ENCODE assay signal across 1 cellular context in the genomic region with DNA sequence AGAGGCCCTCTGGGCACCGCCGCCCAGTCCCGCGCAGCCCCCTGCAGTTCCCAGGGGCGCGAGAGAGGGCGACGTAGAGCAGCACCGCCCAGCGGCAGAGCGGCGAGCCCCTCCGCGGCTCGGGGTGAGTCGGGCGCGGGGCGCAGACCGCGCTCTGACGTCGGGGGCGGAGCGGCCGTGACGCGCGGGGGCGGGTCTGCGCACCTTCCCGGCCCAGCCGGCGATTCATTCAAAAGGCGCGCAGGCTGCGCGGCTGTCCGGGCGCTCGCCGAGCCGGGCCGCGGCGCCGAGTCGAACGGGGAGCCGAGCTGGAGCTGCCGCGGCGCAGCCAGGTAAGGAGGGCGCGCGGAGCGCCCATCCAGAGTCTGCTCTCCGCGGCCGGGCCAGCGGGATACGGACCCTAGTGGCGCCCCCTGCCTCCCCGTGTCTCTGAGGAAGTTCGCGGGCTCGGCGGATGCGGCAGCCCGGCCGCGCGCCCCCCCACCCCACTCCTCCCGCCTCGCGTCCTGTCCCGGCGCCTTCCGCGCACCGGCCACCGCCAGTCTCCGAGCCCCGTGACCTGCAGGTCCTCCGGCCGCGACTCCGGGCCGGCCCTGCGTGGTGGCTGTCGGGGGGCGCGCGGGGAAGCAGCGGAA.
A peak's percentile ranks its signal among the peaks of the same experiment; 100 is the strongest.
TF ChIP-seq lines count a peak whose summit lies in the region.

A gene with protein sequence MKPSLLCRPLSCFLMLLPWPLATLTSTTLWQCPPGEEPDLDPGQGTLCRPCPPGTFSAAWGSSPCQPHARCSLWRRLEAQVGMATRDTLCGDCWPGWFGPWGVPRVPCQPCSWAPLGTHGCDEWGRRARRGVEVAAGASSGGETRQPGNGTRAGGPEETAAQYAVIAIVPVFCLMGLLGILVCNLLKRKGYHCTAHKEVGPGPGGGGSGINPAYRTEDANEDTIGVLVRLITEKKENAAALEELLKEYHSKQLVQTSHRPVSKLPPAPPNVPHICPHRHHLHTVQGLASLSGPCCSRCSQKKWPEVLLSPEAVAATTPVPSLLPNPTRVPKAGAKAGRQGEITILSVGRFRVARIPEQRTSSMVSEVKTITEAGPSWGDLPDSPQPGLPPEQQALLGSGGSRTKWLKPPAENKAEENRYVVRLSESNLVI (plus strand): TSS at position 232 of the 635 bp plus-strand sequence. CDS start 12,738 bp downstream, outside the sequence.

TF ChIP-seq in K562, 482 proteins besides CTCF, POLR2A, EP300 and RAD21 (continued from another document and continues in another):
- TF ChIP-seq ZNF165 (CRISPR knock-in tag; IDR thresholded peaks at IDR 0.05; ENCODE audit: borderline replicate concordance) = no peak
- TF ChIP-seq, protein P1, sequence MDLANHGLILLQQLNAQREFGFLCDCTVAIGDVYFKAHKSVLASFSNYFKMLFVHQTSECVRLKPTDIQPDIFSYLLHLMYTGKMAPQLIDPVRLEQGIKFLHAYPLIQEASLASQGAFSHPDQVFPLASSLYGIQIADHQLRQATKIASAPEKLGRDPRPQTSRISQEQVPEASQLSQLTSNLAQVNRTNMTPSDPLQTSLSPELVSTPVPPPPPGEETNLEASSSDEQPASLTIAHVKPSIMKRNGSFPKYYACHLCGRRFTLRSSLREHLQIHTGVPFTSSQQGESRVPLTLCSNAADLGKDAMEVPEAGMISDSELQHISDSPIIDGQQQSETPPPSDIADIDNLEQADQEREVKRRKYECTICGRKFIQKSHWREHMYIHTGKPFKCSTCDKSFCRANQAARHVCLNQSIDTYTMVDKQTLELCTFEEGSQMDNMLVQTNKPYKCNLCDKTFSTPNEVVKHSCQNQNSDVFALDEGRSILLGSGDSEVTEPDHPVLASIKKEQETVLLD (IDR thresholded peaks at IDR 0.05) = no peak
- no peak for TF ChIP-seq MYBL2 (IDR thresholded peaks at IDR 0.05; ENCODE audit: low read depth)
- TF ChIP-seq MYBL2 (CRISPR knock-in tag; IDR thresholded peaks at IDR 0.05; ENCODE audit: borderline replicate concordance) = no peak
- TF ChIP-seq XRCC3 (IDR thresholded peaks at IDR 0.05) = no peak
- TF ChIP-seq DMBX1 (CRISPR knock-in tag; IDR thresholded peaks at IDR 0.05; ENCODE audit: borderline replicate concordance) = no peak
- no peak for TF ChIP-seq TRIM24 (IDR thresholded peaks at IDR 0.05)
- TF ChIP-seq TGIF2 (CRISPR knock-in tag; IDR thresholded peaks at IDR 0.05) = peak; percentile 72; the same call in 1 of the 2 replicates
- TF ChIP-seq RB1 (IDR thresholded peaks at IDR 0.05; ENCODE audit: low read depth) = peak; percentile 92
- TF ChIP-seq, protein P2, sequence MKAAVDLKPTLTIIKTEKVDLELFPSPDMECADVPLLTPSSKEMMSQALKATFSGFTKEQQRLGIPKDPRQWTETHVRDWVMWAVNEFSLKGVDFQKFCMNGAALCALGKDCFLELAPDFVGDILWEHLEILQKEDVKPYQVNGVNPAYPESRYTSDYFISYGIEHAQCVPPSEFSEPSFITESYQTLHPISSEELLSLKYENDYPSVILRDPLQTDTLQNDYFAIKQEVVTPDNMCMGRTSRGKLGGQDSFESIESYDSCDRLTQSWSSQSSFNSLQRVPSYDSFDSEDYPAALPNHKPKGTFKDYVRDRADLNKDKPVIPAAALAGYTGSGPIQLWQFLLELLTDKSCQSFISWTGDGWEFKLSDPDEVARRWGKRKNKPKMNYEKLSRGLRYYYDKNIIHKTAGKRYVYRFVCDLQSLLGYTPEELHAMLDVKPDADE (conservative IDR thresholded peaks at IDR 0.05; ENCODE audit: control insufficient read depth, low read depth, low read length) = peak; percentile 64; the same call in 1 of the 2 replicates
- 0 out of 2 replicates have a peak, but pooled peaks have one; percentile 11 for TF ChIP-seq CBX5 (IDR thresholded peaks at IDR 0.05; ENCODE audit: borderline replicate concordance, low read depth)
- TF ChIP-seq ZNF239 (CRISPR knock-in tag; IDR thresholded peaks at IDR 0.05) = no peak
- TF ChIP-seq CHD2 (IDR thresholded peaks at IDR 0.05; ENCODE audit: low read depth, low read length) = no peak
- TF ChIP-seq ZC3H4 (CRISPR knock-in tag; IDR thresholded peaks at IDR 0.05; ENCODE audit: borderline replicate concordance) = peak; percentile 78; the same call in 1 of the 2 replicates
- TF ChIP-seq, protein P3, sequence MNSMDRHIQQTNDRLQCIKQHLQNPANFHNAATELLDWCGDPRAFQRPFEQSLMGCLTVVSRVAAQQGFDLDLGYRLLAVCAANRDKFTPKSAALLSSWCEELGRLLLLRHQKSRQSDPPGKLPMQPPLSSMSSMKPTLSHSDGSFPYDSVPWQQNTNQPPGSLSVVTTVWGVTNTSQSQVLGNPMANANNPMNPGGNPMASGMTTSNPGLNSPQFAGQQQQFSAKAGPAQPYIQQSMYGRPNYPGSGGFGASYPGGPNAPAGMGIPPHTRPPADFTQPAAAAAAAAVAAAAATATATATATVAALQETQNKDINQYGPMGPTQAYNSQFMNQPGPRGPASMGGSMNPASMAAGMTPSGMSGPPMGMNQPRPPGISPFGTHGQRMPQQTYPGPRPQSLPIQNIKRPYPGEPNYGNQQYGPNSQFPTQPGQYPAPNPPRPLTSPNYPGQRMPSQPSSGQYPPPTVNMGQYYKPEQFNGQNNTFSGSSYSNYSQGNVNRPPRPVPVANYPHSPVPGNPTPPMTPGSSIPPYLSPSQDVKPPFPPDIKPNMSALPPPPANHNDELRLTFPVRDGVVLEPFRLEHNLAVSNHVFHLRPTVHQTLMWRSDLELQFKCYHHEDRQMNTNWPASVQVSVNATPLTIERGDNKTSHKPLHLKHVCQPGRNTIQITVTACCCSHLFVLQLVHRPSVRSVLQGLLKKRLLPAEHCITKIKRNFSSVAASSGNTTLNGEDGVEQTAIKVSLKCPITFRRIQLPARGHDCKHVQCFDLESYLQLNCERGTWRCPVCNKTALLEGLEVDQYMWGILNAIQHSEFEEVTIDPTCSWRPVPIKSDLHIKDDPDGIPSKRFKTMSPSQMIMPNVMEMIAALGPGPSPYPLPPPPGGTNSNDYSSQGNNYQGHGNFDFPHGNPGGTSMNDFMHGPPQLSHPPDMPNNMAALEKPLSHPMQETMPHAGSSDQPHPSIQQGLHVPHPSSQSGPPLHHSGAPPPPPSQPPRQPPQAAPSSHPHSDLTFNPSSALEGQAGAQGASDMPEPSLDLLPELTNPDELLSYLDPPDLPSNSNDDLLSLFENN (IDR thresholded peaks at IDR 0.05; ENCODE audit: low read depth in 2 of 2, low read length in 2 of 2) = 0 out of 4 replicates have a peak, but pooled peaks of 1 of the 2 experiments have one; percentile 70
- no peak for TF ChIP-seq SIRT6 (IDR thresholded peaks at IDR 0.05; ENCODE audit: low read depth, low read length)
- no peak for TF ChIP-seq ZNF583 (CRISPR knock-in tag; IDR thresholded peaks at IDR 0.05)
- TF ChIP-seq ZNF175 (CRISPR knock-in tag; IDR thresholded peaks at IDR 0.05; ENCODE audit: low read depth) = no peak
- TF ChIP-seq, protein P4, sequence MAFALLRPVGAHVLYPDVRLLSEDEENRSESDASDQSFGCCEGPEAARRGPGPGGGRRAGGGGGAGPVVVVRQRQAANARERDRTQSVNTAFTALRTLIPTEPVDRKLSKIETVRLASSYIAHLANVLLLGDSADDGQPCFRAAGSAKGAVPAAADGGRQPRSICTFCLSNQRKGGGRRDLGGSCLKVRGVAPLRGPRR (CRISPR knock-in tag; IDR thresholded peaks at IDR 0.05) = no peak
- TF ChIP-seq RUNX1 (IDR thresholded peaks at IDR 0.05; ENCODE audit: low read depth) = no peak
- TF ChIP-seq, protein P5, sequence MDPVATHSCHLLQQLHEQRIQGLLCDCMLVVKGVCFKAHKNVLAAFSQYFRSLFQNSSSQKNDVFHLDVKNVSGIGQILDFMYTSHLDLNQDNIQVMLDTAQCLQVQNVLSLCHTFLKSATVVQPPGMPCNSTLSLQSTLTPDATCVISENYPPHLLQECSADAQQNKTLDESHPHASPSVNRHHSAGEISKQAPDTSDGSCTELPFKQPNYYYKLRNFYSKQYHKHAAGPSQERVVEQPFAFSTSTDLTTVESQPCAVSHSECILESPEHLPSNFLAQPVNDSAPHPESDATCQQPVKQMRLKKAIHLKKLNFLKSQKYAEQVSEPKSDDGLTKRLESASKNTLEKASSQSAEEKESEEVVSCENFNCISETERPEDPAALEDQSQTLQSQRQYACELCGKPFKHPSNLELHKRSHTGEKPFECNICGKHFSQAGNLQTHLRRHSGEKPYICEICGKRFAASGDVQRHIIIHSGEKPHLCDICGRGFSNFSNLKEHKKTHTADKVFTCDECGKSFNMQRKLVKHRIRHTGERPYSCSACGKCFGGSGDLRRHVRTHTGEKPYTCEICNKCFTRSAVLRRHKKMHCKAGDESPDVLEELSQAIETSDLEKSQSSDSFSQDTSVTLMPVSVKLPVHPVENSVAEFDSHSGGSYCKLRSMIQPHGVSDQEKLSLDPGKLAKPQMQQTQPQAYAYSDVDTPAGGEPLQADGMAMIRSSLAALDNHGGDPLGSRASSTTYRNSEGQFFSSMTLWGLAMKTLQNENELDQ (CRISPR knock-in tag; IDR thresholded peaks at IDR 0.05; ENCODE audit: borderline replicate concordance) = no peak
- TF ChIP-seq CBX8 (IDR thresholded peaks at IDR 0.05; ENCODE audit: borderline replicate concordance, extremely low read depth, low read depth, low read length, poor library complexity, severe bottlenecking) = no peak
- TF ChIP-seq SRSF3 (IDR thresholded peaks at IDR 0.05; ENCODE audit: insufficient read depth, low read length) = no peak
- TF ChIP-seq RBM34 (IDR thresholded peaks at IDR 0.05; ENCODE audit: borderline replicate concordance, insufficient read depth, low read length) = no peak
- no peak for TF ChIP-seq ZNF431 (CRISPR knock-in tag; IDR thresholded peaks at IDR 0.05)
- no peak; a peak in 1 of 4 replicates for TF ChIP-seq TBL1XR1 (IDR thresholded peaks at IDR 0.05; ENCODE audit: low read length in 2 of 2)
- peak; percentile 46; the same call in 1 of the 2 replicates for TF ChIP-seq HCFC1 (IDR thresholded peaks at IDR 0.05; ENCODE audit: low read depth, low read length)
- no peak for TF ChIP-seq ZNF780A (CRISPR knock-in tag; IDR thresholded peaks at IDR 0.05)
- no peak for TF ChIP-seq ZNF408 (CRISPR knock-in tag; IDR thresholded peaks at IDR 0.05; ENCODE audit: low read depth)
- no peak for TF ChIP-seq ZNF140 (CRISPR knock-in tag; IDR thresholded peaks at IDR 0.05)
- TF ChIP-seq FOXM1 (IDR thresholded peaks at IDR 0.05; ENCODE audit: low read depth) = no peak
- TF ChIP-seq FOXM1 (CRISPR knock-in tag; IDR thresholded peaks at IDR 0.05; ENCODE audit: low read depth) = peak; percentile 19; the same call in 1 of the 2 replicates
- peak; percentile 80; the same call in 1 of the 2 replicates for TF ChIP-seq PHF8 (IDR thresholded peaks at IDR 0.05; ENCODE audit: borderline replicate concordance, low read length)
- no peak for TF ChIP-seq ASH1L (IDR thresholded peaks at IDR 0.05; ENCODE audit: borderline replicate concordance, low read depth, partially characterized antibody)
- TF ChIP-seq, protein P6, sequence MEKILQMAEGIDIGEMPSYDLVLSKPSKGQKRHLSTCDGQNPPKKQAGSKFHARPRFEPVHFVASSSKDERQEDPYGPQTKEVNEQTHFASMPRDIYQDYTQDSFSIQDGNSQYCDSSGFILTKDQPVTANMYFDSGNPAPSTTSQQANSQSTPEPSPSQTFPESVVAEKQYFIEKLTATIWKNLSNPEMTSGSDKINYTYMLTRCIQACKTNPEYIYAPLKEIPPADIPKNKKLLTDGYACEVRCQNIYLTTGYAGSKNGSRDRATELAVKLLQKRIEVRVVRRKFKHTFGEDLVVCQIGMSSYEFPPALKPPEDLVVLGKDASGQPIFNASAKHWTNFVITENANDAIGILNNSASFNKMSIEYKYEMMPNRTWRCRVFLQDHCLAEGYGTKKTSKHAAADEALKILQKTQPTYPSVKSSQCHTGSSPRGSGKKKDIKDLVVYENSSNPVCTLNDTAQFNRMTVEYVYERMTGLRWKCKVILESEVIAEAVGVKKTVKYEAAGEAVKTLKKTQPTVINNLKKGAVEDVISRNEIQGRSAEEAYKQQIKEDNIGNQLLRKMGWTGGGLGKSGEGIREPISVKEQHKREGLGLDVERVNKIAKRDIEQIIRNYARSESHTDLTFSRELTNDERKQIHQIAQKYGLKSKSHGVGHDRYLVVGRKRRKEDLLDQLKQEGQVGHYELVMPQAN (IDR thresholded peaks at IDR 0.05; ENCODE audit: borderline replicate concordance) = no peak
- TF ChIP-seq, protein P7, sequence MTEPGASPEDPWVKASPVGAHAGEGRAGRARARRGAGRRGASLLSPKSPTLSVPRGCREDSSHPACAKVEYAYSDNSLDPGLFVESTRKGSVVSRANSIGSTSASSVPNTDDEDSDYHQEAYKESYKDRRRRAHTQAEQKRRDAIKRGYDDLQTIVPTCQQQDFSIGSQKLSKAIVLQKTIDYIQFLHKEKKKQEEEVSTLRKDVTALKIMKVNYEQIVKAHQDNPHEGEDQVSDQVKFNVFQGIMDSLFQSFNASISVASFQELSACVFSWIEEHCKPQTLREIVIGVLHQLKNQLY (CRISPR knock-in tag; conservative IDR thresholded peaks at IDR 0.05) = no peak
- TF ChIP-seq, protein P8, sequence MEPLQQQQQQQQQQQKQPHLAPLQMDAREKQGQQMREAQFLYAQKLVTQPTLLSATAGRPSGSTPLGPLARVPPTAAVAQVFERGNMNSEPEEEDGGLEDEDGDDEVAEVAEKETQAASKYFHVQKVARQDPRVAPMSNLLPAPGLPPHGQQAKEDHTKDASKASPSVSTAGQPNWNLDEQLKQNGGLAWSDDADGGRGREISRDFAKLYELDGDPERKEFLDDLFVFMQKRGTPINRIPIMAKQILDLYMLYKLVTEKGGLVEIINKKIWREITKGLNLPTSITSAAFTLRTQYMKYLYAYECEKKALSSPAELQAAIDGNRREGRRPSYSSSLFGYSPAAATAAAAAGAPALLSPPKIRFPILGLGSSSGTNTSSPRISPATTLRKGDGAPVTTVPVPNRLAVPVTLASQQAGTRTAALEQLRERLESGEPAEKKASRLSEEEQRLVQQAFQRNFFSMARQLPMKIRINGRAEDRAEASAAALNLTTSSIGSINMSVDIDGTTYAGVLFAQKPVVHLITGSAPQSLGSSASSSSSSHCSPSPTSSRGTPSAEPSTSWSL (CRISPR knock-in tag; IDR thresholded peaks at IDR 0.05; ENCODE audit: borderline replicate concordance) = no peak
- TF ChIP-seq NCOA6 (IDR thresholded peaks at IDR 0.05) = no peak
- peak; percentile 65 for TF ChIP-seq ZFX (CRISPR knock-in tag; IDR thresholded peaks at IDR 0.05)
- peak; percentile 67 for TF ChIP-seq MEIS2 (IDR thresholded peaks at IDR 0.05; ENCODE audit: partially characterized antibody)
- no peak for TF ChIP-seq ZNF785 (CRISPR knock-in tag; IDR thresholded peaks at IDR 0.05)
- TF ChIP-seq, protein P9, sequence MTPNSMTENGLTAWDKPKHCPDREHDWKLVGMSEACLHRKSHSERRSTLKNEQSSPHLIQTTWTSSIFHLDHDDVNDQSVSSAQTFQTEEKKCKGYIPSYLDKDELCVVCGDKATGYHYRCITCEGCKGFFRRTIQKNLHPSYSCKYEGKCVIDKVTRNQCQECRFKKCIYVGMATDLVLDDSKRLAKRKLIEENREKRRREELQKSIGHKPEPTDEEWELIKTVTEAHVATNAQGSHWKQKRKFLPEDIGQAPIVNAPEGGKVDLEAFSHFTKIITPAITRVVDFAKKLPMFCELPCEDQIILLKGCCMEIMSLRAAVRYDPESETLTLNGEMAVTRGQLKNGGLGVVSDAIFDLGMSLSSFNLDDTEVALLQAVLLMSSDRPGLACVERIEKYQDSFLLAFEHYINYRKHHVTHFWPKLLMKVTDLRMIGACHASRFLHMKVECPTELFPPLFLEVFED (CRISPR knock-in tag; conservative IDR thresholded peaks at IDR 0.05) = no peak
- TF ChIP-seq SMARCE1 (IDR thresholded peaks at IDR 0.05) = no peak
- no peak for TF ChIP-seq HNRNPUL1 (IDR thresholded peaks at IDR 0.05; ENCODE audit: low read length)
- TF ChIP-seq CSDE1 (IDR thresholded peaks at IDR 0.05) = no peak
- no peak for TF ChIP-seq TOE1 (IDR thresholded peaks at IDR 0.05; ENCODE audit: borderline replicate concordance)
- no peak for TF ChIP-seq TOE1 (CRISPR knock-in tag; IDR thresholded peaks at IDR 0.05; ENCODE audit: borderline replicate concordance, low read depth)
- no peak for TF ChIP-seq CREBBP (IDR thresholded peaks at IDR 0.05; ENCODE audit: low read depth, low read length)
- TF ChIP-seq TAF1 (IDR thresholded peaks at IDR 0.05; ENCODE audit: control insufficient read depth, extremely low read depth, insufficient read depth, low read length, severe bottlenecking) = peak; percentile 90
